11 cellular contexts compared by ENCODE assay signal in the genomic region with DNA sequence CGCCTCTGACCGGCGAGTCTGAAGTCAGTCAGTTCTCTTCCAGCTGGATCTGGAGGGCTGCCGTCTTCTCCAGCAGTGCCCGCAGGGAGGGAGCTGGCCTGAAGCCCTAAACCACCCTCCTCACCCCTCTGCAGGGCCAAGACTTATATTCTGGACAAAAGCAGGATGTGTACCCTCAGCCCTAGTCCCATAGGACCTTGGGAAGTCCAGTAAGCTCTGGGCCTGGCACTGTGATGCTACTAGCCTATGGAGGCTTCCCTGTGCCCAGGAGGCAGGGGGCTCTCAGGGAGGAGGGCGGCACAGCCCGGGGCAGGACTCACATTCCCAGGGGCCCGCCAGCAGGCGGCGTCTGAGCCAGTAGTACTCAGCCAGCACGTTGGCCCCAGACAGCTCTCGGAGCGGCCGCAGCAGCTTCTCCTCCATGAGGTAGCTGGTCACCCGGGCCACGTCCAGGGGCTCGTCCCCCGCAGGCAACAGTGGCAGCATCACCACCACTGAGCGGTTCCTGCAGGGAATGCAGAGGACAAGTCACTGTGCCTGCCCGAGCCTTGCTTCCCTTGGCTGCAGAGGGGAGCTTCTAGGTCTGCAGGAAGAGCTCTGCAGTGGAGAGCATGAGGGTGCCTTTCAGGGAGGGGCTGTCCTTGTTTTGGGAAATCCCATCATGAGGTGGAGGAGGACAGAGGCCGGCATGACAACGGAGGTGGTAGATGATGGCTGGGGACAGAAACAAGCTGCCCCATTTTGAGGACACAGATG. TPM values are rescaled to one million over a fixed set of nuclear protein-coding genes. Genes with fewer than 3 reads are reported as not detected.
DNase-seq lines count a peak whose midpoint lies in the region; ATAC-seq, FAIRE-seq and TF ChIP-seq lines count a peak whose summit lies in the region.
"Had no signal": no experiment of that assay in that cellular context is flagged by ENCODE, and none has a peak within 500 bp of the region (broad histone marks: within the 10 kb centered on the region; RNA-seq: fewer than 3 reads in every experiment).

No MANE protein-coding gene starts in this region.

- no peak for DNase-seq in DND-41
- DNase-seq in LNCaP clone FGC (ENCODE audit: low read depth) = no peak
- DNase-seq in endothelial cell of umbilical vein (ENCODE audit: low read depth, low spot score) = peak; percentile 13
- DNase-seq in NCI-H226 = no peak
- no peak for DNase-seq in NCI-H187 (lab: John Stamatoyannopoulos, UW)

- dilution Hi-C loops in endothelial cell of umbilical vein (cut with MboI; ENCODE audit: extremely low pct_ligation_motif_present, low sequenced_read_pairs) = no loop called here

- FAIRE-seq in endothelial cell of umbilical vein (lab: Jason Lieb, UNC) = peak; percentile 26

- H3K27me3 Mint-ChIP-seq in nephron (ENCODE audit: low read depth) = peaks cover 12% of the 10 kb centered on the region
- H3K27me3 Mint-ChIP-seq: central memory CD8-positive, alpha-beta T cell; stimulated activated naive CD8-positive, alpha-beta T cell treated with anti-CD3 and anti-CD28 coated beads, Interleukin-15, amount 100 ng/mL, for 72 hours had no signal

- H3K36me3 ChIP-seq in DND-41 (ENCODE audit: insufficient read depth, low read length) = no peaks in the 10 kb centered on the region
- H3K36me3 ChIP-seq in endothelial cell of umbilical vein (ENCODE audit: control insufficient read depth in 2 of 2, extremely low read depth in 1 of 2, insufficient read depth in 2 of 2, low read length in 2 of 2) = no peaks in the 10 kb centered on the region

- ATAC-seq in DND-41 (ENCODE audit: insufficient read depth, low read depth) (no peak), HG03571 (IDR thresholded peaks at IDR 0.05; ENCODE audit: unreplicated experiment) (no peak), HG03460 (IDR thresholded peaks at IDR 0.05; ENCODE audit: unreplicated experiment) (no peak)

- H4K20me1 ChIP-seq in DND-41 (ENCODE audit: insufficient read depth, low read length) (no peaks in the 10 kb centered on the region; the same call in 1 of the 2 replicates), endothelial cell of umbilical vein (replicated peaks; ENCODE audit: control insufficient read depth, extremely low read depth, insufficient read depth, low read length) (no peaks in the 10 kb centered on the region)

- no peak overlapping the region for H3K4me3 Mint-ChIP-seq in nephron
- H3K4me3 Mint-ChIP-seq: central memory CD8-positive, alpha-beta T cell; stimulated activated naive CD8-positive, alpha-beta T cell treated with anti-CD3 and anti-CD28 coated beads, Interleukin-15, amount 100 ng/mL, for 72 hours had no signal

- no peak overlapping the region for H3K9ac ChIP-seq in DND-41 (ENCODE audit: low read depth, low read length)
- H3K9ac ChIP-seq in endothelial cell of umbilical vein (replicated peaks; ENCODE audit: extremely low read depth, insufficient read depth, low read length) = no peak overlapping the region

- H3K27ac ChIP-seq in DND-41 (ENCODE audit: low read length) = no peak overlapping the region
- H3K27ac ChIP-seq in endothelial cell of umbilical vein (ENCODE audit: insufficient read depth, low read depth, low read length) = no peak overlapping the region
- H3K27ac ChIP-seq: HL-60 had no signal

- POLR2A ChIA-PET in endothelial cell of umbilical vein (lab: Charles Lee) = no interaction called here

- no peak for TF ChIP-seq POLR2A in endothelial cell of umbilical vein (IDR thresholded peaks at IDR 0.05; ENCODE audit: low read depth, low read length)

- H3K9me3 ChIP-seq in DND-41 (ENCODE audit: insufficient read depth, low read length, severe bottlenecking) (no peaks in the 10 kb centered on the region), endothelial cell of umbilical vein (replicated peaks; ENCODE audit: control insufficient read depth, insufficient read depth, low read length) (no peaks in the 10 kb centered on the region)

- TF ChIP-seq CTCF in DND-41 (IDR thresholded peaks at IDR 0.05; ENCODE audit: borderline replicate concordance, extremely low read depth, low read length, poor library complexity, severe bottlenecking) (peak; percentile 27), LNCaP clone FGC (IDR thresholded peaks at IDR 0.05; ENCODE audit: control insufficient read depth, extremely low read depth, insufficient read depth) (peak; percentile 19; the same call in 1 of the 2 replicates), endothelial cell of umbilical vein (IDR thresholded peaks at IDR 0.05; ENCODE audit: extremely low read depth in 1 of 2, insufficient read depth in 1 of 2, low read depth in 1 of 2, low read length in 2 of 2) (peak; percentile 47 to 70), nephron (IDR thresholded peaks at IDR 0.05; ENCODE audit: unreplicated experiment in 3 of 3) (peak; percentile 37 to 62 (median 51))

- H3K4me1 Mint-ChIP-seq in nephron = peaks cover 12% of the 10 kb centered on the region
- H3K4me1 Mint-ChIP-seq: central memory CD8-positive, alpha-beta T cell had no signal

- intact Hi-C loops in endothelial cell of umbilical vein (cut with micrococcal nuclease) = no loop called here

- no peaks in the 10 kb centered on the region for H3K9me1 ChIP-seq in endothelial cell of umbilical vein (replicated peaks; ENCODE audit: control insufficient read depth, extremely low read depth, insufficient read depth, low read length)

- H2AFZ ChIP-seq in DND-41 (ENCODE audit: low read depth, low read length) (no peak overlapping the region), endothelial cell of umbilical vein (ENCODE audit: low read depth, low read length) (no peak overlapping the region)

- no peaks in the 10 kb centered on the region for H3K36me3 Mint-ChIP-seq in nephron (ENCODE audit: low read depth)

- CTCF ChIA-PET in endothelial cell of umbilical vein (lab: Charles Lee) = interaction anchor here (0.5 to 2.1 kb wide), 13 partner anchors 10 to 435 kb away, joined by 3 to 23 read pairs (median 4); partner anchors contain the start of gene PRM3

- peak overlapping the region in 1 of 3 experiments; percentile 59 for H3K27ac Mint-ChIP-seq in nephron
- H3K27ac Mint-ChIP-seq: stimulated activated naive CD8-positive, alpha-beta T cell treated with anti-CD3 and anti-CD28 coated beads, Interleukin-15, amount 100 ng/mL, for 72 hours had no signal

- BruUV-seq in endothelial cell of umbilical vein (replicated peaks; lab: Mats Ljungman, UMichigan) = no TSS peak

- H3K4me1 ChIP-seq in DND-41 (ENCODE audit: insufficient read depth, low read length) (peaks cover 6% of the 10 kb centered on the region), endothelial cell of umbilical vein (ENCODE audit: control insufficient read depth, extremely low read depth, insufficient read depth, low read length) (no peaks in the 10 kb centered on the region)

- H3K4me3 ChIP-seq in DND-41 (ENCODE audit: low read depth in 1 of 2, low read length in 2 of 2) (no peak overlapping the region), LNCaP clone FGC (ENCODE audit: low read depth, low read length) (no peak overlapping the region), endothelial cell of umbilical vein (replicated peaks in 1 of 3; ENCODE audit: insufficient read depth in 1 of 3, low read depth in 1 of 3, low read length in 3 of 3) (no peak overlapping the region)

- no peaks in the 10 kb centered on the region for H3K27me3 ChIP-seq in DND-41 (ENCODE audit: insufficient read depth, low read length, poor library complexity)
- H3K27me3 ChIP-seq in endothelial cell of umbilical vein (ENCODE audit: control insufficient read depth in 2 of 2, insufficient read depth in 2 of 2, low read length in 2 of 2) = no peaks in the 10 kb centered on the region

- H3K4me2 ChIP-seq in DND-41 (ENCODE audit: insufficient read depth, low read length) (no peak overlapping the region), endothelial cell of umbilical vein (ENCODE audit: insufficient read depth, low read length) (no peak overlapping the region)

- H3K79me2 ChIP-seq in DND-41 (ENCODE audit: insufficient read depth, low read length) (no peaks in the 10 kb centered on the region), endothelial cell of umbilical vein (ENCODE audit: control insufficient read depth, insufficient read depth, low read length) (no peaks in the 10 kb centered on the region)

- H3K9me3 Mint-ChIP-seq in nephron = no peaks in the 10 kb centered on the region
- H3K9me3 Mint-ChIP-seq: central memory CD8-positive, alpha-beta T cell; stimulated activated naive CD8-positive, alpha-beta T cell treated with anti-CD3 and anti-CD28 coated beads, Interleukin-15, amount 100 ng/mL, for 72 hours had no signal

TF ChIP-seq in endothelial cell of umbilical vein, 7 proteins besides CTCF, POLR2A, EP300 and RAD21:
- TF ChIP-seq MAX (IDR thresholded peaks at IDR 0.05; ENCODE audit: insufficient read depth, insufficient read length) (no peak), EZH2 (IDR thresholded peaks at IDR 0.05; ENCODE audit: borderline replicate concordance, low read depth, low read length, severe bottlenecking) (no peak), POLR2AphosphoS5 (IDR thresholded peaks at IDR 0.05; ENCODE audit: insufficient read depth, low read depth, low read length) (no peak)

RNA-seq across cellular contexts. Expression of gene RMI2, which starts 41.7 kb away (rescaled TPM):
- 7.7 and 11.1 TPM in 2 replicates for total RNA-seq in endothelial cell of umbilical vein
- 3.3 and 5.3 TPM in 2 replicates for polyA plus RNA-seq in endothelial cell of umbilical vein
- 4.5 and 5.9 TPM in 2 replicates for polyA plus RNA-seq in endothelial cell of umbilical vein (2011; cell fraction: cytosol; rRNA removed)
- 3.4 and 6.0 TPM in 2 replicates for polyA plus RNA-seq in endothelial cell of umbilical vein (2011; cell fraction: nucleus; rRNA removed)
- 6.7 and 12.5 TPM in 2 replicates for polyA plus RNA-seq in endothelial cell of umbilical vein (2012)
- polyA minus RNA-seq in endothelial cell of umbilical vein = 4.1 and 5.3 TPM in 2 replicates
- 13.8 TPM for polyA minus RNA-seq in endothelial cell of umbilical vein (2011; cell fraction: cytosol; rRNA and poly(A)+ RNA removed)
- polyA minus RNA-seq in endothelial cell of umbilical vein (2011; cell fraction: nucleus; rRNA and poly(A)+ RNA removed) = 2.7 and 5.0 TPM in 2 replicates
